13 cellular contexts compared by ENCODE assay signal in genomic region chr6:13304101-13304500, GRCh38. TPM values are rescaled to one million over a fixed set of nuclear protein-coding genes. Genes with fewer than 3 reads are reported as not detected.
A peak's percentile ranks its signal among the peaks of the same experiment; 100 is the strongest.
DNase-seq lines count a peak whose midpoint lies in the region; ATAC-seq and TF ChIP-seq lines count a peak whose summit lies in the region.
"Had no signal": no experiment of that assay in that cellular context is flagged by ENCODE, and none has a peak within 500 bp of the region (broad histone marks: within the 10 kb centered on the region; RNA-seq: fewer than 3 reads in every experiment).

No MANE protein-coding gene starts in this region.

- ATAC-seq in left lobe of liver: no peak

- peaks cover 21% of the 10 kb centered on the region for H3F3A ChIP-seq in SU-DHL-6 (ENCODE audit: insufficient read depth)

- H3K4me1 ChIP-seq in esophagus (ENCODE audit: control insufficient read depth in 2 of 2, insufficient read depth in 2 of 2, low read length in 1 of 2): peaks cover 4 to 10% of the 10 kb centered on the region in 2 donors
- H3K4me1 ChIP-seq in skeletal muscle tissue (ENCODE audit: control insufficient read depth in 3 of 3, insufficient read depth in 3 of 3, low read length in 3 of 3): peaks cover 23 to 36% (median 29%) of the 10 kb centered on the region in 3 donors
- H3K4me1 ChIP-seq: parathyroid adenoma had no signal

- H3K9me2 ChIP-seq in SU-DHL-6 (replicated peaks; ENCODE audit: insufficient read depth, low read length): no peaks in the 10 kb centered on the region

- H2AFZ ChIP-seq in SU-DHL-6 (ENCODE audit: low read depth, low read length, severe bottlenecking): no peak overlapping the region
- H2AFZ ChIP-seq: parathyroid adenoma, PC-9 had no signal

- DNase-seq in GM06990 (ENCODE audit: extremely low read depth, insufficient read length): no peak
- no peak for DNase-seq in NCI-H146 (lab: John Stamatoyannopoulos, UW)
- DNase-seq in left lobe of liver (ENCODE audit: low spot score): no peak
- DNase-seq in NCI-H2227 (lab: John Stamatoyannopoulos, UW; ENCODE audit: unreplicated experiment): no peak
- no peak for DNase-seq in NCI-H748 (lab: John Stamatoyannopoulos, UW; ENCODE audit: unreplicated experiment)
- DNase-seq: activated gamma-delta T cell, islet precursor cell, NCI-H1930, PC-9 had no signal

- H3K9ac ChIP-seq in SU-DHL-6 (ENCODE audit: low read length) (no peak overlapping the region), skeletal muscle tissue (ENCODE audit: low read depth in 1 of 3, low read length in 3 of 3) (peak overlapping the region in 2 of 3 donors; percentile 19 to 35)
- H3K9ac ChIP-seq: parathyroid adenoma had no signal

- no peaks in the 10 kb centered on the region for H3K79me2 ChIP-seq in SU-DHL-6 (ENCODE audit: insufficient read depth, low read length)
- H3K79me2 ChIP-seq: parathyroid adenoma had no signal

- H3K27ac ChIP-seq in SU-DHL-6 (ENCODE audit: low read depth, low read length) (no peak overlapping the region), esophagus (ENCODE audit: low read depth in 2 of 2, low read length in 1 of 2) (peak overlapping the region; percentile 35 to 85), skeletal muscle tissue (ENCODE audit: low read depth, low read length) (peak overlapping the region; percentile 70)

- peak overlapping the region; percentile 28; the same call in 1 of the 2 replicates for H3K4me3 ChIP-seq in GM06990 (replicated peaks; ENCODE audit: low read depth, low read length)
- no peak overlapping the region for H3K4me3 ChIP-seq in SU-DHL-6 (ENCODE audit: insufficient read depth, low read length, poor library complexity, severe bottlenecking)
- no peak overlapping the region for H3K4me3 ChIP-seq in esophagus (ENCODE audit: low read depth in 1 of 2, low read length in 2 of 2)
- H3K4me3 ChIP-seq in skeletal muscle tissue (ENCODE audit: low read length in 3 of 3): no peak overlapping the region
- H3K4me3 ChIP-seq: PC-9 had no signal

- H3K9me3 ChIP-seq in SU-DHL-6 (ENCODE audit: insufficient read depth, low read length) (no peaks in the 10 kb centered on the region), esophagus (ENCODE audit: control insufficient read depth in 2 of 2, insufficient read depth in 1 of 2, low read depth in 1 of 2, low read length in 1 of 2) (no peaks in the 10 kb centered on the region), skeletal muscle tissue (ENCODE audit: control insufficient read depth in 3 of 3, low read length in 3 of 3) (no peaks in the 10 kb centered on the region)

- peaks cover 11% of the 10 kb centered on the region; the same call in 1 of the 2 replicates for H4K20me1 ChIP-seq in SU-DHL-6 (ENCODE audit: low read depth, low read length)

- peak overlapping the region; percentile 32 for H3K4me2 ChIP-seq in SU-DHL-6 (ENCODE audit: low read depth, low read length, poor library complexity, severe bottlenecking)
- H3K4me2 ChIP-seq: PC-9 had no signal

- WGBS in esophagus, 2 donors: 77 to 85% methylated on average over 6 of the region's 6 CpGs

- H3K36me3 ChIP-seq in GM06990 (ENCODE audit: control insufficient read depth, insufficient read depth, low read length): peaks cover 17% of the 10 kb centered on the region
- peaks cover 14% of the 10 kb centered on the region for H3K36me3 ChIP-seq in SU-DHL-6 (ENCODE audit: low read length)
- H3K36me3 ChIP-seq in esophagus (ENCODE audit: control insufficient read depth in 2 of 2, insufficient read depth in 2 of 2, low read length in 1 of 2): peaks cover 5 to 9% of the 10 kb centered on the region in 2 donors
- peaks cover 5 to 25% (median 19%) of the 10 kb centered on the region in 3 donors for H3K36me3 ChIP-seq in skeletal muscle tissue (ENCODE audit: control insufficient read depth in 3 of 3, insufficient read depth in 3 of 3, low read length in 3 of 3)

- no peaks in the 10 kb centered on the region for H3K27me3 ChIP-seq in GM06990 (replicated peaks; ENCODE audit: control insufficient read depth, insufficient read depth, low read length)
- no peaks in the 10 kb centered on the region for H3K27me3 ChIP-seq in SU-DHL-6 (ENCODE audit: low read length)
- no peaks in the 10 kb centered on the region for H3K27me3 ChIP-seq in esophagus (ENCODE audit: control insufficient read depth in 1 of 2, insufficient read depth in 2 of 2, low read length in 2 of 2)
- H3K27me3 ChIP-seq in skeletal muscle tissue (ENCODE audit: control insufficient read depth in 3 of 3, insufficient read depth in 3 of 3, low read length in 3 of 3): no peaks in the 10 kb centered on the region

- no peak for TF ChIP-seq CTCF in GM06990 (IDR thresholded peaks at IDR 0.05; ENCODE audit: insufficient read depth, low read length, poor library complexity, severe bottlenecking)
- TF ChIP-seq CTCF in SU-DHL-6 (IDR thresholded peaks at IDR 0.05; ENCODE audit: insufficient read depth, low read length, poor library complexity, severe bottlenecking): no peak

RNA-seq across cellular contexts. Expression of gene TBC1D7, which starts 24.2 kb away (rescaled TPM):
- polyA plus RNA-seq in esophagus: 10 to 100 TPM in 1 of 2 donors, 1 to 10 TPM in 1; 7.7 to 16.9 TPM
- total RNA-seq in skeletal muscle tissue: 17.7 TPM
- 10.4 TPM for total RNA-seq in left lobe of liver
